26 cellular contexts compared by ENCODE assay signal in the genomic region with DNA sequence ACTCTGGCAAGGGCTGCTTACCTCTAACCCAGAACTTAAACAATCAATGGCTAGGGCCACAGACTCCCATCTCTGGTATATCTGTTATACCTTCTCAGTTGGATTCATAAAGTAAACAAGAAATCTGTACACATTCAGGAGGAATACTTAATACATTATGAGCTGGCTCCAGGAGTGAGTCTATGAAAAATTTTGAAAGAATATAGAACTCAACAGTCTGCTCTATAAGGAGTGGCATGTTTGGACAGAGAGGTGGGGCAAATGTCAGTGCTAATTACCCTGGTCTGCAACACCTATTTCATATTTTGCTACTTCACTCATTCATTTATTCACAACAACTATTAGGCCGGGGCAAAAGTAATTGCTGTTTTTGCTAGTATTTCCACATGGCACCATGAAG.
"Had no signal": no experiment of that assay in that cellular context is flagged by ENCODE, and none has a peak within 500 bp of the region (broad histone marks: within the 10 kb centered on the region; RNA-seq: fewer than 3 reads in every experiment).

No MANE protein-coding gene starts in this region.

- ATAC-seq: effector memory CD8-positive, alpha-beta T cell; foreskin keratinocyte; gastroesophageal sphincter; heart left ventricle; left lung; left ventricle myocardium superior; lower lobe of right lung; naive thymus-derived CD4-positive, alpha-beta T cell had no signal

- H3K4me2 ChIP-seq: hepatocyte had no signal

- H3K4me1 Mint-ChIP-seq: endodermal cell; immature natural killer cell; mesothelial cell of epicardium; naive thymus-derived CD4-positive, alpha-beta T cell had no signal

- H2AFZ ChIP-seq: hepatocyte had no signal

- H3K36me3 Mint-ChIP-seq: immature natural killer cell; mesothelial cell of epicardium; naive thymus-derived CD4-positive, alpha-beta T cell had no signal

- FAIRE-seq: endometrium, frontal cortex, kidney had no signal

- H3K27ac Mint-ChIP-seq: dendritic cell treated with granulocyte-macrophage colony-stimulating factor and Interleukin-4, amounts not matched to agents 40 ng/mL and 50 ng/mL, for 4 days; effector memory CD8-positive, alpha-beta T cell; endodermal cell; immature natural killer cell; mesothelial cell of epicardium; naive thymus-derived CD4-positive, alpha-beta T cell had no signal

- H3K27me3 ChIP-seq: colonic mucosa, esophagus muscularis mucosa, foreskin keratinocyte, gastroesophageal sphincter, heart left ventricle, hepatocyte, left lung had no signal

- H3K4me3 Mint-ChIP-seq: dendritic cell treated with granulocyte-macrophage colony-stimulating factor and Interleukin-4, amounts not matched to agents 40 ng/mL and 50 ng/mL, for 4 days; effector memory CD8-positive, alpha-beta T cell; endodermal cell; immature natural killer cell; mesothelial cell of epicardium; naive thymus-derived CD4-positive, alpha-beta T cell had no signal

- H3K9me3 Mint-ChIP-seq: dendritic cell treated with granulocyte-macrophage colony-stimulating factor and Interleukin-4, amounts not matched to agents 40 ng/mL and 50 ng/mL, for 4 days; effector memory CD8-positive, alpha-beta T cell; endodermal cell; mesothelial cell of epicardium; naive thymus-derived CD4-positive, alpha-beta T cell had no signal

- H3K36me3 ChIP-seq: colonic mucosa, esophagus muscularis mucosa, gastroesophageal sphincter, heart left ventricle, left lung, lower lobe of right lung had no signal

- H3K27me3 Mint-ChIP-seq: dendritic cell treated with granulocyte-macrophage colony-stimulating factor and Interleukin-4, amounts not matched to agents 40 ng/mL and 50 ng/mL, for 4 days had no signal

- H3K4me1 ChIP-seq: colonic mucosa, foreskin keratinocyte, left lung, lower lobe of right lung had no signal

- DNase-seq: colonic mucosa; cortex of kidney; effector CD8-positive, alpha-beta T cell; effector memory CD8-positive, alpha-beta T cell; endodermal cell; erythroblast; foreskin keratinocyte; heart left ventricle; hypothalamus; immature natural killer cell; islet precursor cell; kidney; kidney glomerular epithelial cell; left lung; left ventricle myocardium superior; lower lobe of right lung; mesenchymal stem cell; naive thymus-derived CD4-positive, alpha-beta T cell had no signal

- H3K9me3 ChIP-seq: colonic mucosa, esophagus muscularis mucosa, gastroesophageal sphincter, heart left ventricle, left lung, lower lobe of right lung had no signal

- H3K27ac ChIP-seq: colonic mucosa, epithelial cell of prostate, esophagus muscularis mucosa, foreskin keratinocyte, gastroesophageal sphincter, heart left ventricle, hepatocyte, left lung, lower lobe of right lung had no signal

- H3K4me3 ChIP-seq: colonic mucosa, esophagus muscularis mucosa, gastroesophageal sphincter, heart left ventricle, hepatocyte, left lung, lower lobe of right lung had no signal
